Comparison of ENCODE assay signal across 23 cellular contexts in the genomic region with DNA sequence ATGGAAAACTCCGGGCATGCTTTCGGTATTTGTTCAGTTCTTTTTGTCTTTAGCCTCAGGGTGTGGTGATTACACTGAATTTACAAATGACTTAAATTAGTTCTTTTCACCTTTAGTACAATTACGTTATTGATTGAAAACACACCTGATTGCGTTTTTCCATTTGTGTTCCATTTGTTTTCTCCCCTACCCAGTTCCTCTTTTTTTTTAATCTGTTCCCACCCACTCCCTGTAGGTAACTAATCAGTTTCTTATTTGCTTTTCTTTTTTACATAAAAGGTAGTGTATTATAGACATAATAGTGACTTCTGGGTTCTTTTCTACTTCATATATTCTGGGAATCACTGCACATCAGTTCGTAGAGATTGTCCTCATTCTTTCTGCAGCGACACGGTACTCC.
"Had no signal": no experiment of that assay in that cellular context is flagged by ENCODE, and none has a peak within 500 bp of the region (broad histone marks: within the 10 kb centered on the region; RNA-seq: fewer than 3 reads in every experiment).

No MANE protein-coding gene starts in this region.

- H3K9me3 Mint-ChIP-seq: activated naive CD4-positive, alpha-beta T cell treated with anti-CD3 and anti-CD28 coated beads, Interleukin-2, amount 10 ng/mL, durations not matched to agents 7 days and 5 days; activated naive CD8-positive, alpha-beta T cell treated with anti-CD3 and anti-CD28 coated beads, Interleukin-2, amount 50 U/mL, for 24 hours; natural killer cell; T-helper 2 cell treated with Interferon-gamma antibody and Interleukin-4, amounts not matched to agents 5 μg/mL and 100 μg/mL, for 36 hours had no signal

- H3K4me1 Mint-ChIP-seq: activated CD8-positive, alpha-beta memory T cell treated with anti-CD3 and anti-CD28 coated beads, Interleukin-2, amount 10 ng/mL, durations not matched to agents 7 days and 5 days; activated naive CD4-positive, alpha-beta T cell treated with anti-CD3 and anti-CD28 coated beads, Interleukin-2, amount 10 ng/mL, durations not matched to agents 7 days and 5 days; natural killer cell had no signal

- H3K4me3 ChIP-seq: breast epithelium, heart right ventricle, thoracic aorta had no signal

- H3K4me1 ChIP-seq: breast epithelium, foreskin keratinocyte, heart right ventricle had no signal

- H3K27me3 Mint-ChIP-seq: activated CD8-positive, alpha-beta memory T cell treated with anti-CD3 and anti-CD28 coated beads, Interleukin-2, amount 10 ng/mL, durations not matched to agents 7 days and 5 days; activated naive CD4-positive, alpha-beta T cell treated with anti-CD3 and anti-CD28 coated beads, Interleukin-2, amount 10 ng/mL, durations not matched to agents 7 days and 5 days; activated naive CD8-positive, alpha-beta T cell treated with anti-CD3 and anti-CD28 coated beads, Interleukin-2, amount 50 U/mL, for 24 hours had no signal

- H3K27me3 ChIP-seq: breast epithelium, foreskin keratinocyte, heart right ventricle had no signal

- H3K36me3 ChIP-seq: breast epithelium had no signal

- ATAC-seq: activated CD4-positive, CD25-positive, alpha-beta regulatory T cell treated with anti-CD3 and anti-CD28 coated beads, Interleukin-2, amount 50 U/mL, for 24 hours; activated CD8-positive, alpha-beta memory T cell treated with anti-CD3 and anti-CD28 coated beads, Interleukin-2, amount 10 ng/mL, durations not matched to agents 7 days and 5 days; activated CD8-positive, alpha-beta T cell treated with anti-CD3 and anti-CD28 coated beads, Interleukin-2, amount 10 ng/mL, durations not matched to agents 7 days and 5 days; activated naive CD8-positive, alpha-beta T cell treated with anti-CD3 and anti-CD28 coated beads, Interleukin-2, amount 50 U/mL, for 24 hours; esophagus mucosa; foreskin keratinocyte; heart right ventricle; natural killer cell; right cardiac atrium had no signal

- H3K4me3 Mint-ChIP-seq: activated CD8-positive, alpha-beta memory T cell treated with anti-CD3 and anti-CD28 coated beads, Interleukin-2, amount 10 ng/mL, durations not matched to agents 7 days and 5 days; activated CD8-positive, alpha-beta T cell treated with anti-CD3 and anti-CD28 coated beads, Interleukin-2, amount 10 ng/mL, durations not matched to agents 7 days and 5 days; activated naive CD4-positive, alpha-beta T cell treated with anti-CD3 and anti-CD28 coated beads, Interleukin-2, amount 10 ng/mL, durations not matched to agents 7 days and 5 days; activated naive CD8-positive, alpha-beta T cell treated with anti-CD3 and anti-CD28 coated beads, Interleukin-2, amount 50 U/mL, for 24 hours; natural killer cell; T-helper 2 cell treated with Interferon-gamma antibody and Interleukin-4, amounts not matched to agents 5 μg/mL and 100 μg/mL, for 36 hours had no signal

- DNase-seq: activated CD4-positive, alpha-beta T cell treated with anti-CD3 and anti-CD28 coated beads for 48 hours; activated CD8-positive, alpha-beta memory T cell treated with anti-CD3 and anti-CD28 coated beads, Interleukin-2, amount 10 ng/mL, durations not matched to agents 7 days and 5 days; activated CD8-positive, alpha-beta T cell treated with anti-CD3 and anti-CD28 coated beads, Interleukin-2, amount 10 ng/mL, durations not matched to agents 7 days and 5 days; activated gamma-delta T cell; activated naive CD4-positive, alpha-beta T cell treated with anti-CD3 and anti-CD28 coated beads, Interleukin-2, amount 10 ng/mL, durations not matched to agents 7 days and 5 days; activated naive CD8-positive, alpha-beta T cell treated with anti-CD3 and anti-CD28 coated beads, Interleukin-2, amount 50 U/mL, for 24 hours; amygdala; central memory CD4-positive, alpha-beta T cell; foreskin keratinocyte; heart right ventricle; mesenchymal stem cell; natural killer cell; right cardiac atrium; stimulated activated CD4-positive, alpha-beta T cell treated with anti-CD3 and anti-CD28 coated beads, Interleukin-15, amount 100 ng/mL, for 24 hours; stimulated activated CD4-positive, alpha-beta T cell treated with anti-CD3 and anti-CD28 coated beads, Interleukin-2, amount 100 ng/mL, for 24 hours; stimulated activated naive CD4-positive, alpha-beta T cell treated with Interleukin-2 at 50 U/mL for 16 hours; T-helper 1 cell; trophoblast cell had no signal

- H3K9me3 ChIP-seq: breast epithelium, heart right ventricle, thoracic aorta had no signal

- H3K27ac ChIP-seq: breast epithelium, foreskin keratinocyte, heart right ventricle, thoracic aorta had no signal

- H3K27ac Mint-ChIP-seq: activated CD8-positive, alpha-beta memory T cell treated with anti-CD3 and anti-CD28 coated beads, Interleukin-2, amount 10 ng/mL, durations not matched to agents 7 days and 5 days; activated CD8-positive, alpha-beta T cell treated with anti-CD3 and anti-CD28 coated beads, Interleukin-2, amount 10 ng/mL, durations not matched to agents 7 days and 5 days; activated naive CD4-positive, alpha-beta T cell treated with anti-CD3 and anti-CD28 coated beads, Interleukin-2, amount 10 ng/mL, durations not matched to agents 7 days and 5 days; activated naive CD8-positive, alpha-beta T cell treated with anti-CD3 and anti-CD28 coated beads, Interleukin-2, amount 50 U/mL, for 24 hours; natural killer cell; T-helper 2 cell treated with Interferon-gamma antibody and Interleukin-4, amounts not matched to agents 5 μg/mL and 100 μg/mL, for 36 hours had no signal
